Comparison of ENCODE assay signal across 1 cellular context in the genomic region with DNA sequence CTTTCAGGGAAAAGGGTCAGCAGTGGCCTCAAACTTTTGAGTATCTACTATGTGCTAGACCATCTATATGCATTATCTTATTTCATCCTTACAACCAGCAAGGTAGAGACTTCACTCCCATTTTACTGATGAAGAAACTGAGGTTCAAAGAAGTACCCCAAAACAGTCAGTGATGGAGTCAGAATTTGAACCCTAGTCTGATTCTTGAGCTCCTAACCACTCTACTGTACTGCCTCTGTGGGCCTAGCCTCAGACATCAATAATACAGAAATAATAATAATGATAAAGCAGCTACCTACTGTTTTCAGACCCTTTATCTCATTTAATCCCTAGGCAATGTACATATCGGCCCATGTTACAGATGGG.
TF ChIP-seq lines count a peak whose summit lies in the region.

No MANE protein-coding gene starts in this region.

TF ChIP-seq in GM12891, 5 proteins besides CTCF, POLR2A, EP300 and RAD21:
- no peak for TF ChIP-seq POU2F2 (IDR thresholded peaks at IDR 0.05; ENCODE audit: low read depth, low read length)
- TF ChIP-seq POLR2AphosphoS5 (IDR thresholded peaks at IDR 0.05; ENCODE audit: low read depth, low read length) = no peak
- TF ChIP-seq TAF1 (IDR thresholded peaks at IDR 0.05; ENCODE audit: low read depth, low read length) = no peak
- no peak for TF ChIP-seq SPI1 (IDR thresholded peaks at IDR 0.05; ENCODE audit: low read depth, low read length)
- no peak for TF ChIP-seq PAX5 (IDR thresholded peaks at IDR 0.05; ENCODE audit: insufficient read depth, low read length, severe bottlenecking)
